Comparison of ENCODE assay signal across 1 cellular context in the genomic region with DNA sequence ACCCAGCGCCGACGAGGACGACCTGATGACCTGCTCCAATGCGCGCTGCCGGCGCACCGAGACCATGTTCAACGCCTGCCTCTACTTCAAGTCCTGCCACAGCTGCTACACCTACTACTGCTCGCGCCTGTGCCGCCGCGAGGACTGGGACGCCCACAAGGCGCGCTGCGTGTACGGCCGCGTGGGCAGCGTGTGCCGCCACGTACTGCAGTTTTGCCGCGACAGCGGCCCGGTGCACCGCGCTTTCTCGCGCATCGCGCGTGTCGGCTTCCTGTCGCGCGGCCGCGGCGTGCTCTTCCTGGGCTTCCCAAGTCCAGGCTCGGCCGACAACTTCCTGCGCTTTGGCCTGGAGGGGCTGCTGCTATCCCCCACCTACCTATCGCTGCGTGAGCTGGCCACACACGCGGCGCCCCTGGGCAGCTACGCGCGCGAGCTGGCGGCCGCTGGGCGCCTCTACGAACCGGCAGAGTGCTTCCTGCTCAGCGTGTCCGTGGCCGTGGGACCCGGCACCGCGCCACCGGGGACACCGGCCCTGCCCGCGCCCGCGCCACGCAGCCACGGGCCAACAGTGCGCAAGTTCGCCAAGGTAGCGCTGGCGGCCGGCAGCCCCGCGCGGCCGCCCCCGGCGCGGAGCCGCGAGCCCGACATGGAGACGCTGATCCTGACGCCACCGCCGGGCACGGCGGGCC.
TF ChIP-seq lines count a peak whose summit lies in the region.

No MANE protein-coding gene starts in this region.

TF ChIP-seq in HepG2, 621 proteins besides CTCF, POLR2A, EP300 and RAD21:
- peak; percentile 34 for TF ChIP-seq RBM22 (optimal IDR thresholded peaks at IDR 0.05; ENCODE audit: low read length)
- no peak for TF ChIP-seq FOXK1 (CRISPR knock-in tag; IDR thresholded peaks at IDR 0.05; ENCODE audit: borderline replicate concordance, low read depth)
- TF ChIP-seq, protein P1, sequence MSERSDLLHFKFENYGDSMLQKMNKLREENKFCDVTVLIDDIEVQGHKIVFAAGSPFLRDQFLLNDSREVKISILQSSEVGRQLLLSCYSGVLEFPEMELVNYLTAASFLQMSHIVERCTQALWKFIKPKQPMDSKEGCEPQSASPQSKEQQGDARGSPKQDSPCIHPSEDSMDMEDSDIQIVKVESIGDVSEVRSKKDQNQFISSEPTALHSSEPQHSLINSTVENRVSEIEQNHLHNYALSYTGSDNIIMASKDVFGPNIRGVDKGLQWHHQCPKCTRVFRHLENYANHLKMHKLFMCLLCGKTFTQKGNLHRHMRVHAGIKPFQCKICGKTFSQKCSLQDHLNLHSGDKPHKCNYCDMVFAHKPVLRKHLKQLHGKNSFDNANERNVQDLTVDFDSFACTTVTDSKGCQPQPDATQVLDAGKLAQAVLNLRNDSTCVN (CRISPR knock-in tag; IDR thresholded peaks at IDR 0.05; ENCODE audit: borderline replicate concordance) = no peak
- peak; percentile 14 for TF ChIP-seq HNRNPLL (IDR thresholded peaks at IDR 0.05; ENCODE audit: low read depth, low read length, poor library complexity, severe bottlenecking)
- TF ChIP-seq HOXA3 (CRISPR knock-in tag; IDR thresholded peaks at IDR 0.05) = peak; percentile 55
- peak; percentile 93 for TF ChIP-seq AGO1 (IDR thresholded peaks at IDR 0.05; ENCODE audit: low read depth, low read length, poor library complexity, severe bottlenecking)
- no peak for TF ChIP-seq ZNF256 (CRISPR knock-in tag; conservative IDR thresholded peaks at IDR 0.05)
- no peak for TF ChIP-seq ZNF639 (CRISPR knock-in tag; conservative IDR thresholded peaks at IDR 0.05)
- TF ChIP-seq, protein P2, sequence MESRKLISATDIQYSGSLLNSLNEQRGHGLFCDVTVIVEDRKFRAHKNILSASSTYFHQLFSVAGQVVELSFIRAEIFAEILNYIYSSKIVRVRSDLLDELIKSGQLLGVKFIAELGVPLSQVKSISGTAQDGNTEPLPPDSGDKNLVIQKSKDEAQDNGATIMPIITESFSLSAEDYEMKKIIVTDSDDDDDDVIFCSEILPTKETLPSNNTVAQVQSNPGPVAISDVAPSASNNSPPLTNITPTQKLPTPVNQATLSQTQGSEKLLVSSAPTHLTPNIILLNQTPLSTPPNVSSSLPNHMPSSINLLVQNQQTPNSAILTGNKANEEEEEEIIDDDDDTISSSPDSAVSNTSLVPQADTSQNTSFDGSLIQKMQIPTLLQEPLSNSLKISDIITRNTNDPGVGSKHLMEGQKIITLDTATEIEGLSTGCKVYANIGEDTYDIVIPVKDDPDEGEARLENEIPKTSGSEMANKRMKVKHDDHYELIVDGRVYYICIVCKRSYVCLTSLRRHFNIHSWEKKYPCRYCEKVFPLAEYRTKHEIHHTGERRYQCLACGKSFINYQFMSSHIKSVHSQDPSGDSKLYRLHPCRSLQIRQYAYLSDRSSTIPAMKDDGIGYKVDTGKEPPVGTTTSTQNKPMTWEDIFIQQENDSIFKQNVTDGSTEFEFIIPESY (CRISPR knock-in tag; IDR thresholded peaks at IDR 0.05) = peak; percentile 60; the same call in 1 of the 2 replicates
- peak; percentile 45; the same call in 1 of the 2 replicates for TF ChIP-seq ZHX2 (IDR thresholded peaks at IDR 0.05; ENCODE audit: low read depth)
- no peak for TF ChIP-seq ZHX2 (CRISPR knock-in tag; IDR thresholded peaks at IDR 0.05; ENCODE audit: borderline replicate concordance)
- TF ChIP-seq JUN (CRISPR knock-in tag; IDR thresholded peaks at IDR 0.05) = no peak
- TF ChIP-seq RBFOX2 (IDR thresholded peaks at IDR 0.05; ENCODE audit: low read depth, low read length) = 0 out of 2 replicates have a peak, but pooled peaks have one; percentile 18
- TF ChIP-seq, protein P3, sequence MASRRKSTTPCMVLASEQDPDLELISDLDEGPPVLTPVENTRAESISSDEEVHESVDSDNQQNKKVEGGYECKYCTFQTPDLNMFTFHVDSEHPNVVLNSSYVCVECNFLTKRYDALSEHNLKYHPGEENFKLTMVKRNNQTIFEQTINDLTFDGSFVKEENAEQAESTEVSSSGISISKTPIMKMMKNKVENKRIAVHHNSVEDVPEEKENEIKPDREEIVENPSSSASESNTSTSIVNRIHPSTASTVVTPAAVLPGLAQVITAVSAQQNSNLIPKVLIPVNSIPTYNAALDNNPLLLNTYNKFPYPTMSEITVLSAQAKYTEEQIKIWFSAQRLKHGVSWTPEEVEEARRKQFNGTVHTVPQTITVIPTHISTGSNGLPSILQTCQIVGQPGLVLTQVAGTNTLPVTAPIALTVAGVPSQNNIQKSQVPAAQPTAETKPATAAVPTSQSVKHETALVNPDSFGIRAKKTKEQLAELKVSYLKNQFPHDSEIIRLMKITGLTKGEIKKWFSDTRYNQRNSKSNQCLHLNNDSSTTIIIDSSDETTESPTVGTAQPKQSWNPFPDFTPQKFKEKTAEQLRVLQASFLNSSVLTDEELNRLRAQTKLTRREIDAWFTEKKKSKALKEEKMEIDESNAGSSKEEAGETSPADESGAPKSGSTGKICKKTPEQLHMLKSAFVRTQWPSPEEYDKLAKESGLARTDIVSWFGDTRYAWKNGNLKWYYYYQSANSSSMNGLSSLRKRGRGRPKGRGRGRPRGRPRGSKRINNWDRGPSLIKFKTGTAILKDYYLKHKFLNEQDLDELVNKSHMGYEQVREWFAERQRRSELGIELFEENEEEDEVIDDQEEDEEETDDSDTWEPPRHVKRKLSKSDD (CRISPR knock-in tag; IDR thresholded peaks at IDR 0.05; ENCODE audit: low read depth) = peak; percentile 40; the same call in 1 of the 2 replicates
- peak; percentile 79 for TF ChIP-seq AGO2 (optimal IDR thresholded peaks at IDR 0.05; ENCODE audit: low read depth, low read length)
- TF ChIP-seq ZNF580 (CRISPR knock-in tag; IDR thresholded peaks at IDR 0.05; ENCODE audit: borderline replicate concordance, low read depth) = no peak
